ENCODE assay signal across 9 cellular contexts in genomic region chr11:33942954-33943353, GRCh38. TPM values are rescaled to one million over a fixed set of nuclear protein-coding genes. Genes with fewer than 3 reads are reported as not detected.
A peak's percentile ranks its signal among the peaks of the same experiment; 100 is the strongest.
DNase-seq lines count a peak whose midpoint lies in the region; ATAC-seq and TF ChIP-seq lines count a peak whose summit lies in the region.
"Had no signal": no experiment of that assay in that cellular context is flagged by ENCODE, and none has a peak within 500 bp of the region (broad histone marks: within the 10 kb centered on the region; RNA-seq: fewer than 3 reads in every experiment).

No MANE protein-coding gene starts in this region.

- in situ Hi-C loops in KBM-7 (cut with MboI; ENCODE audit: low pct_unique_long_range_greater_than_20kb, low sequenced_read_pairs) = no loop called here

- 0 out of 2 replicates have a peak overlapping the region, but pooled peaks have one; percentile 18 for H3K27ac ChIP-seq in DOHH2 (ENCODE audit: low read depth, low read length)
- no peak overlapping the region for H3K27ac ChIP-seq in right cardiac atrium (ENCODE audit: low read length)

- H3K4me2 ChIP-seq in DOHH2 (ENCODE audit: low read length) = peak overlapping the region; percentile 68

- H3K79me2 ChIP-seq in DOHH2 (ENCODE audit: control insufficient read depth, low read length) = no peaks in the 10 kb centered on the region

- no peaks in the 10 kb centered on the region for H3K36me3 ChIP-seq in DOHH2 (ENCODE audit: control insufficient read depth, low read length)

- ATAC-seq in GM21825 (IDR thresholded peaks at IDR 0.05; ENCODE audit: unreplicated experiment) (peak; percentile 76), right cardiac atrium (peak; percentile 79 to 85)

- H3K4me3 Mint-ChIP-seq in T-helper 2 cell treated with Interferon-gamma antibody and Interleukin-4, amounts not matched to agents 5 μg/mL and 100 μg/mL, for 36 hours = no peak overlapping the region

- H3K27me3 ChIP-seq in DOHH2 (ENCODE audit: control insufficient read depth, low read length) (no peaks in the 10 kb centered on the region), right cardiac atrium (ENCODE audit: control insufficient read depth, insufficient read depth) (no peaks in the 10 kb centered on the region)
- H3K27me3 ChIP-seq: dorsolateral prefrontal cortex had no signal

- no peaks in the 10 kb centered on the region for H3K27me3 Mint-ChIP-seq in T-helper 2 cell treated with Interferon-gamma antibody and Interleukin-4, amounts not matched to agents 5 μg/mL and 100 μg/mL, for 36 hours (ENCODE audit: low read depth)

- H3K4me1 Mint-ChIP-seq in T-helper 2 cell treated with Interferon-gamma antibody and Interleukin-4, amounts not matched to agents 5 μg/mL and 100 μg/mL, for 36 hours (ENCODE audit: low read depth) = no peaks in the 10 kb centered on the region

- H3F3A ChIP-seq in DOHH2 (ENCODE audit: control insufficient read depth, insufficient read depth) = peaks cover 8% of the 10 kb centered on the region

- DNase-seq in RPMI7951 (ENCODE audit: low read depth) = peak; percentile 78
- DNase-seq in right cardiac atrium = peak; percentile 80 to 83 (median 82)
- DNase-seq in KBM-7 = no peak
- no peak for DNase-seq in stimulated activated naive CD4-positive, alpha-beta T cell (lab: John Stamatoyannopoulos, UW)
- no peak for DNase-seq in T-helper 2 cell treated with Interferon-gamma antibody and Interleukin-4, amounts not matched to agents 5 μg/mL and 100 μg/mL, for 36 hours (ENCODE audit: low spot score)
- no peak for DNase-seq in NCI-H345 treated with DMSO at 0.1 percent for 48 hours (lab: John Stamatoyannopoulos, UW; ENCODE audit: unreplicated experiment)

- peak overlapping the region; percentile 41 for H3K4me3 ChIP-seq in DOHH2 (ENCODE audit: low read length)
- no peak overlapping the region for H3K4me3 ChIP-seq in right cardiac atrium (ENCODE audit: low read length)
- H3K4me3 ChIP-seq: dorsolateral prefrontal cortex had no signal

- no peak overlapping the region for H3K27ac Mint-ChIP-seq in T-helper 2 cell treated with Interferon-gamma antibody and Interleukin-4, amounts not matched to agents 5 μg/mL and 100 μg/mL, for 36 hours

- TF ChIP-seq CTCF in DOHH2 (IDR thresholded peaks at IDR 0.05; ENCODE audit: low read depth, low read length, poor library complexity, severe bottlenecking) = no peak

- H3K9me3 ChIP-seq in DOHH2 (ENCODE audit: control insufficient read depth, insufficient read depth, low read length) (no peaks in the 10 kb centered on the region), right cardiac atrium (ENCODE audit: control insufficient read depth, low read length) (no peaks in the 10 kb centered on the region)

- no peaks in the 10 kb centered on the region for H4K20me1 ChIP-seq in DOHH2 (ENCODE audit: control insufficient read depth, insufficient read depth, low read depth, low read length)

- no peaks in the 10 kb centered on the region for H3K36me3 Mint-ChIP-seq in T-helper 2 cell treated with Interferon-gamma antibody and Interleukin-4, amounts not matched to agents 5 μg/mL and 100 μg/mL, for 36 hours (ENCODE audit: low read depth)

- WGBS in right cardiac atrium = 23% methylated on average over 4 of the region's 4 CpGs

- no peaks in the 10 kb centered on the region for H3K9me2 ChIP-seq in DOHH2 (replicated peaks; ENCODE audit: control insufficient read depth, low read length)

- H3K4me1 ChIP-seq in DOHH2 (ENCODE audit: control insufficient read depth, low read length) = peaks cover 64% of the 10 kb centered on the region
- peaks cover 5% of the 10 kb centered on the region for H3K4me1 ChIP-seq in right cardiac atrium (ENCODE audit: control insufficient read depth, insufficient read depth, low read length)

- intact Hi-C loops in right cardiac atrium (cut with DNase I) = loop anchor here in 1 of 4 donors (5.0 kb wide), 1 partner anchor 76 kb away; no protein-coding TSS in a partner anchor

- H3K9me3 Mint-ChIP-seq in T-helper 2 cell treated with Interferon-gamma antibody and Interleukin-4, amounts not matched to agents 5 μg/mL and 100 μg/mL, for 36 hours = no peaks in the 10 kb centered on the region

RNA-seq across cellular contexts. Expression of gene LMO2, which starts 51.1 kb away (rescaled TPM):
- total RNA-seq in RPMI7951 (2014; rRNA removed; shearing (Covaris generic)) = 0.12 and 0.59 TPM in 2 replicates
- total RNA-seq in right cardiac atrium = 10 to 100 TPM in 3 of 4 donors, 1 to 10 TPM in 1; 9.9 to 16.8 (median 10.6) TPM
- polyA plus RNA-seq in right cardiac atrium = 10.0 TPM

Comparison
In these comparisons a context has a peak if more than half of its experiments do, and no peak if none do; other contexts are left out.
1. DNase-seq: peak in RPMI7951 (single experiment) and right cardiac atrium (3 of 3); none in KBM-7 (single experiment), stimulated activated naive CD4-positive, alpha-beta T cell (0 of 6), T-helper 2 cell treated with Interferon-gamma antibody and Interleukin-4, amounts not matched to agents 5 μg/mL and 100 μg/mL, for 36 hours (single experiment) and NCI-H345 treated with DMSO at 0.1 percent for 48 hours (single experiment).